ENCODE assay signal across 11 cellular contexts in genomic region chr5:99169309-99169708, GRCh38.
DNase-seq lines count a peak whose midpoint lies in the region; ATAC-seq and TF ChIP-seq lines count a peak whose summit lies in the region.
"Had no signal": no experiment of that assay in that cellular context is flagged by ENCODE, and none has a peak within 500 bp of the region (broad histone marks: within the 10 kb centered on the region; RNA-seq: fewer than 3 reads in every experiment).

No MANE protein-coding gene starts in this region.

- no peak for TF ChIP-seq POLR2A in heart left ventricle (IDR thresholded peaks at IDR 0.05)

- 46 to 57% (median 49%) methylated on average over 3 of the region's 3 CpGs for WGBS in heart left ventricle, 4 donors

- H3K9me3 ChIP-seq in NT2/D1 (ENCODE audit: insufficient read depth, low read length), result no peaks in the 10 kb centered on the region
- peaks cover 0 to 4% (median 0%) of the 10 kb centered on the region in 12 donors for H3K9me3 ChIP-seq in heart left ventricle
- H3K9me3 ChIP-seq: right atrium auricular region had no signal

- H3K27me3 ChIP-seq in NT2/D1 (ENCODE audit: insufficient read depth, insufficient read length) (no peaks in the 10 kb centered on the region), heart left ventricle (no peaks in the 10 kb centered on the region)
- H3K27me3 ChIP-seq: right atrium auricular region had no signal

- ATAC-seq in GM19467 (IDR thresholded peaks at IDR 0.05; ENCODE audit: unreplicated experiment), result no peak
- ATAC-seq in heart left ventricle, result no peak
- ATAC-seq: stimulated activated naive CD8-positive, alpha-beta T cell treated with anti-CD3 and anti-CD28 coated beads, Interleukin-15, Interleukin-2, amounts not matched to agents 100 U/mL and 50 U/mL, for 24 hours had no signal

- DNase-seq in NCI-H2171 treated with DMSO at 0.1 percent for 48 hours (lab: John Stamatoyannopoulos, UW), result peak; percentile 0
- no peak for DNase-seq in NCI-H2171 (lab: John Stamatoyannopoulos, UW)
- peak; percentile 1 for DNase-seq in NT2/D1 (ENCODE audit: low read depth, low spot score)
- DNase-seq in epithelial cell of esophagus (ENCODE audit: low read depth), result peak; percentile 25
- peak; percentile 21 for DNase-seq in retina
- DNase-seq in heart left ventricle, result no peak
- no peak for DNase-seq in stimulated activated CD4-positive, alpha-beta T cell treated with anti-CD3 and anti-CD28 coated beads, Interleukin-12 subunit alpha, Interleukin-12 subunit beta, amount 100 ng/mL, for 4 hours
- DNase-seq: activated naive CD4-positive, alpha-beta T cell treated with anti-CD3 and anti-CD28 coated beads, Interleukin-2, amount 10 ng/mL, durations not matched to agents 7 days and 5 days; stimulated activated naive CD8-positive, alpha-beta T cell treated with anti-CD3 and anti-CD28 coated beads, Interleukin-15, Interleukin-2, amounts not matched to agents 100 U/mL and 50 U/mL, for 24 hours had no signal

- H3K4me1 ChIP-seq in NT2/D1 (ENCODE audit: insufficient read depth, insufficient read length) (no peaks in the 10 kb centered on the region), heart left ventricle (no peaks in the 10 kb centered on the region)
- H3K4me1 ChIP-seq: right atrium auricular region had no signal

- TF ChIP-seq CTCF in epithelial cell of esophagus (IDR thresholded peaks at IDR 0.05; ENCODE audit: insufficient read depth, low read depth, low read length, missing control alignments), result peak; percentile 41
- peak in 3 of 12 donors; percentile 5 to 17 (median 13) for TF ChIP-seq CTCF in heart left ventricle (IDR thresholded peaks at IDR 0.05)

- H3K36me3 ChIP-seq in NT2/D1 (ENCODE audit: insufficient read depth, insufficient read length, low read length) (no peaks in the 10 kb centered on the region), heart left ventricle (no peaks in the 10 kb centered on the region)
- H3K36me3 ChIP-seq: right atrium auricular region had no signal

- no peak overlapping the region for H3K9ac ChIP-seq in NT2/D1 (ENCODE audit: insufficient read length, low read depth)

- H3K27ac ChIP-seq in heart left ventricle, result no peak overlapping the region
- H3K27ac ChIP-seq: right atrium auricular region had no signal

- H3K4me3 ChIP-seq in NT2/D1 (ENCODE audit: insufficient read length, low read depth) (no peak overlapping the region), epithelial cell of esophagus (ENCODE audit: low read length) (no peak overlapping the region), heart left ventricle (no peak overlapping the region)
- H3K4me3 ChIP-seq: right atrium auricular region had no signal

- intact Hi-C loops in heart left ventricle (cut with DNase I), result no loop called here

Comparison
In these comparisons a context has a peak if more than half of its experiments do, and no peak if none do; other contexts are left out.
1. DNase-seq: peak in NCI-H2171 treated with DMSO at 0.1 percent for 48 hours (single experiment), NT2/D1 (single experiment), epithelial cell of esophagus (single experiment) and retina (single experiment); none in NCI-H2171 (single experiment), heart left ventricle (0 of 5) and stimulated activated CD4-positive, alpha-beta T cell treated with anti-CD3 and anti-CD28 coated beads, Interleukin-12 subunit alpha, Interleukin-12 subunit beta, amount 100 ng/mL, for 4 hours (single experiment).